In genomic region chr21:43648171-43648570, GRCh38 we compare ENCODE assay signal across 28 cellular contexts. TPM values are rescaled to one million over a fixed set of nuclear protein-coding genes. Genes with fewer than 3 reads are reported as not detected.
"Had no signal": no experiment of that assay in that cellular context is flagged by ENCODE, and none has a peak within 500 bp of the region (broad histone marks: within the 10 kb centered on the region; RNA-seq: fewer than 3 reads in every experiment).

No MANE protein-coding gene starts in this region.

- ATAC-seq: activated CD8-positive, alpha-beta T cell treated with anti-CD3 and anti-CD28 coated beads for 36 hours; activated T-cell treated with anti-CD3 and anti-CD28 coated beads, Interleukin-2, amount 50 U/mL, for 4 hours; activated T-helper 17 cell treated with anti-CD3 and anti-CD28 coated beads, Interleukin-2, amount 50 U/mL, for 72 hours; effector memory CD8-positive, alpha-beta T cell; foreskin keratinocyte; gastrocnemius medialis had no signal

- DNase-seq: activated CD4-positive, alpha-beta T cell treated with anti-CD3 and anti-CD28 coated beads for 1 hour; activated CD4-positive, alpha-beta T cell treated with anti-CD3 and anti-CD28 coated beads for 4 hours; activated CD4-positive, alpha-beta T cell treated with anti-CD3 and anti-CD28 coated beads, Interleukin-2, amount 10 ng/mL, durations not matched to agents 7 days and 5 days; activated CD4-positive, alpha-beta T cell treated with anti-CD3 and anti-CD28 coated beads, Interleukin-2, amount 50 U/mL, for 48 hours; activated CD8-positive, alpha-beta memory T cell treated with anti-CD3 and anti-CD28 coated beads for 24 hours; activated CD8-positive, alpha-beta T cell treated with anti-CD3 and anti-CD28 coated beads for 36 hours; activated effector memory CD4-positive, alpha-beta T cell treated with Interleukin-2 at 50 U/mL for 16 hours; activated gamma-delta T cell treated with Interleukin-2 at 50 U/mL for 16 hours; activated naive CD4-positive, alpha-beta T cell treated with anti-CD3 and anti-CD28 coated beads, Interleukin-2, amount 50 U/mL, for 16 hours; activated naive CD4-positive, alpha-beta T cell treated with Interleukin-2 at 50 U/mL for 16 hours; activated T-cell treated with anti-CD3 and anti-CD28 coated beads, Interleukin-2, amount 50 U/mL, for 4 hours; amniotic stem cell; anterior cingulate cortex; brain microvascular endothelial cell; dermis blood vessel endothelial cell; effector CD4-positive, alpha-beta T cell; effector memory CD8-positive, alpha-beta T cell; erythroblast; foreskin keratinocyte; gastrocnemius medialis; glutamatergic neuron; T-helper 2 cell had no signal

- H3K27me3 ChIP-seq: brain microvascular endothelial cell, esophagus muscularis mucosa, foreskin keratinocyte, gastrocnemius medialis had no signal

- H3K36me3 ChIP-seq: brain microvascular endothelial cell, esophagus muscularis mucosa, gastrocnemius medialis had no signal

- H3K4me3 ChIP-seq: coronary artery, esophagus muscularis mucosa, gastrocnemius medialis had no signal

- FAIRE-seq: astrocyte, bronchial epithelial cell had no signal

- H3K27ac ChIP-seq: brain microvascular endothelial cell, coronary artery, esophagus muscularis mucosa, foreskin keratinocyte, gastrocnemius medialis had no signal

- H3K9me3 ChIP-seq: esophagus muscularis mucosa, gastrocnemius medialis had no signal

RNA-seq across cellular contexts. Expression of gene HSF2BP, which starts 11.1 kb away (rescaled TPM):
- total RNA-seq: cardiac septum had no signal
